Comparison of ENCODE assay signal across 23 cellular contexts in the genomic region with DNA sequence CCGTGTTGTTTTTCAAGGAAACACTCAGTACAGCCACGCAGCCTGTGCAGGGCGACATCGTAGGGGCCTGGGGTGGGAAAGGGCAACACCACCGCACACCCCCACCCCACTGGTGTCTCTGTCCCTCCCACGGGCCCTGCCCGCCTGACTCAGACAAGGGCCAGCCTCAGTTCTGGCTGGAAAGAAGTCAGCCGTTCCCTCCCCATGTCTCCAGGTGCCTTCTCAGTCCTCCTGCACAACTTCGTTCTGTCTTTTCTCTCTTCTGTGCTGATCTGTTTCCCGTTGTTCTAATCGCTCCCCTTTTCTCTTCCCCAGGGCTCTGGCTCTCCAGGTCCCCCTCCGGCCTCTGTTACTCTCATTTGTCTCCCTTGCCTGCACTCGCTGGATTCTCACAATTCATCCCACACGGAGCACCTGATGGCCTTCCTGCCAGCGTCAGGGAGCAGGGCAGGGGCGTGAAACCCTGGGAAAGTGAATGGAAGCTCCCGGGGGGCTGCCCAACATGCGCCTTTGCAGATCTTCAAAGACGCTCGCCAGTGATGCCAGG.
DNase-seq lines count a peak whose midpoint lies in the region; ATAC-seq and TF ChIP-seq lines count a peak whose summit lies in the region.
"Had no signal": no experiment of that assay in that cellular context is flagged by ENCODE, and none has a peak within 500 bp of the region (broad histone marks: within the 10 kb centered on the region; RNA-seq: fewer than 3 reads in every experiment).

No MANE protein-coding gene starts in this region.

- no peaks in the 10 kb centered on the region for H3K9me2 ChIP-seq in GM23338 (ENCODE audit: insufficient read depth)

- H3K4me1 Mint-ChIP-seq in GM23338, result peaks cover 7% of the 10 kb centered on the region; the same call in 2 of the 3 replicates
- H3K4me1 Mint-ChIP-seq in activated CD8-positive, alpha-beta memory T cell treated with anti-CD3 and anti-CD28 coated beads, Interleukin-2, amount 10 ng/mL, durations not matched to agents 7 days and 5 days, result peaks cover 5% of the 10 kb centered on the region
- H3K4me1 Mint-ChIP-seq: stimulated activated memory B cell treated with anti-CD40 and anti-IgM and Interleukin-4, amounts not matched to agents 10 μg/mL and 1 μg/mL and 100 μg/mL, for 72 hours had no signal

- H3F3A ChIP-seq in GM23338 (replicated peaks; ENCODE audit: low read depth), result no peaks in the 10 kb centered on the region

- no peak overlapping the region for H3K9ac ChIP-seq in mesendoderm (ENCODE audit: low read length)

- H3K4me3 ChIP-seq in GM23338 (no peak overlapping the region), mesendoderm (ENCODE audit: low read length) (no peak overlapping the region)
- H3K4me3 ChIP-seq: adrenal gland, esophagus squamous epithelium, mucosa of descending colon, psoas muscle had no signal

- ATAC-seq in GM23338, result peak; percentile 57
- no peak for ATAC-seq in activated CD8-positive, alpha-beta memory T cell treated with anti-CD3 and anti-CD28 coated beads, Interleukin-2, amount 10 ng/mL, durations not matched to agents 7 days and 5 days
- ATAC-seq: mucosa of descending colon; psoas muscle; stimulated activated memory B cell treated with anti-CD40 and anti-IgM and Interleukin-4, amounts not matched to agents 10 μg/mL and 1 μg/mL and 100 μg/mL, for 72 hours had no signal

- no peaks in the 10 kb centered on the region for H3K36me3 Mint-ChIP-seq in GM23338 (ENCODE audit: low read depth)
- no peaks in the 10 kb centered on the region for H3K36me3 Mint-ChIP-seq in activated CD8-positive, alpha-beta memory T cell treated with anti-CD3 and anti-CD28 coated beads, Interleukin-2, amount 10 ng/mL, durations not matched to agents 7 days and 5 days
- H3K36me3 Mint-ChIP-seq: CD4-positive, alpha-beta memory T cell; stimulated activated memory B cell treated with anti-CD40 and anti-IgM and Interleukin-4, amounts not matched to agents 10 μg/mL and 1 μg/mL and 100 μg/mL, for 72 hours had no signal

- no peak overlapping the region for H3K27ac Mint-ChIP-seq in GM23338
- H3K27ac Mint-ChIP-seq in activated CD8-positive, alpha-beta memory T cell treated with anti-CD3 and anti-CD28 coated beads, Interleukin-2, amount 10 ng/mL, durations not matched to agents 7 days and 5 days, result no peak overlapping the region
- H3K27ac Mint-ChIP-seq: activated CD4-positive, alpha-beta T cell treated with anti-CD3 and anti-CD28 coated beads, Interleukin-2, amount 10 ng/mL, durations not matched to agents 7 days and 5 days; stimulated activated memory B cell treated with anti-CD40 and anti-IgM and Interleukin-4, amounts not matched to agents 10 μg/mL and 1 μg/mL and 100 μg/mL, for 72 hours had no signal

- H3K79me2 ChIP-seq in GM23338 (replicated peaks; ENCODE audit: insufficient read depth) (no peaks in the 10 kb centered on the region), mesendoderm (ENCODE audit: control insufficient read depth, insufficient read depth, low read length) (no peaks in the 10 kb centered on the region)

- DNase-seq in GM23338 (ENCODE audit: low spot score) (no peak), mesendoderm (no peak)
- DNase-seq in activated CD8-positive, alpha-beta memory T cell treated with anti-CD3 and anti-CD28 coated beads, Interleukin-2, amount 10 ng/mL, durations not matched to agents 7 days and 5 days, result peak; percentile 30
- DNase-seq in stimulated activated CD8-positive, alpha-beta memory T cell treated with anti-CD3 and anti-CD28 coated beads, Interleukin-4, amount 100 ng/mL, for 48 hours, result peak; percentile 13
- DNase-seq in stimulated activated CD4-positive, alpha-beta T cell treated with anti-CD3 and anti-CD28 coated beads, Interleukin-4, amount 100 ng/mL, for 4 hours, result no peak
- no peak for DNase-seq in stimulated activated CD4-positive, alpha-beta T cell treated with anti-CD3 and anti-CD28 coated beads, Interleukin-12 subunit alpha, Interleukin-12 subunit beta, amount 100 ng/mL, for 4 hours
- DNase-seq in stimulated activated CD4-positive, alpha-beta T cell treated with anti-CD3 and anti-CD28 coated beads, Interleukin-2, amount 100 ng/mL, for 48 hours, result no peak
- DNase-seq: activated CD4-positive, alpha-beta T cell treated with anti-CD3 and anti-CD28 coated beads, Interleukin-2, amount 10 ng/mL, durations not matched to agents 7 days and 5 days; brain microvascular endothelial cell; CD4-positive, alpha-beta memory T cell; DMS 273 treated with DMSO at 0.1 percent for 48 hours; esophagus squamous epithelium; hippocampal formation; mucosa of descending colon; NCI-H1048; NCI-H187; NCI-H2227 treated with DMSO at 0.1 percent for 48 hours; NCI-H748 treated with DMSO at 0.1 percent for 48 hours; psoas muscle; stimulated activated CD4-positive, alpha-beta T cell treated with anti-CD3 and anti-CD28 coated beads, Interleukin-2, amount 100 ng/mL, for 24 hours; T-helper 2 cell had no signal

- H3K79me1 ChIP-seq in mesendoderm (ENCODE audit: low read length), result no peaks in the 10 kb centered on the region

- no peaks in the 10 kb centered on the region for H3K27me3 ChIP-seq in GM23338 (ENCODE audit: insufficient read depth)
- H3K27me3 ChIP-seq in mesendoderm (ENCODE audit: insufficient read depth, low read length, poor library complexity), result no peaks in the 10 kb centered on the region
- H3K27me3 ChIP-seq: adrenal gland, brain microvascular endothelial cell, esophagus squamous epithelium had no signal

- no peaks in the 10 kb centered on the region for H3K4me1 ChIP-seq in GM23338 (ENCODE audit: insufficient read depth)
- no peaks in the 10 kb centered on the region for H3K4me1 ChIP-seq in mesendoderm (ENCODE audit: control insufficient read depth, low read depth, low read length)
- H3K4me1 ChIP-seq: adrenal gland, psoas muscle had no signal

- no peak overlapping the region for H2BK5ac ChIP-seq in mesendoderm (ENCODE audit: low read length)

- H3K27ac ChIP-seq in GM23338 (ENCODE audit: low read depth) (no peak overlapping the region), mesendoderm (ENCODE audit: low read depth, low read length) (no peak overlapping the region)
- H3K27ac ChIP-seq: adrenal gland, brain microvascular endothelial cell, esophagus squamous epithelium, psoas muscle had no signal

- H3K18ac ChIP-seq in mesendoderm (ENCODE audit: low read length), result no peak overlapping the region

- H4K5ac ChIP-seq in mesendoderm (ENCODE audit: low read length), result no peak overlapping the region

- H3K4me3 Mint-ChIP-seq in GM23338, result no peak overlapping the region
- H3K4me3 Mint-ChIP-seq in activated CD8-positive, alpha-beta memory T cell treated with anti-CD3 and anti-CD28 coated beads, Interleukin-2, amount 10 ng/mL, durations not matched to agents 7 days and 5 days, result no peak overlapping the region
- H3K4me3 Mint-ChIP-seq: activated CD4-positive, alpha-beta T cell treated with anti-CD3 and anti-CD28 coated beads, Interleukin-2, amount 10 ng/mL, durations not matched to agents 7 days and 5 days; CD4-positive, alpha-beta memory T cell; stimulated activated memory B cell treated with anti-CD40 and anti-IgM and Interleukin-4, amounts not matched to agents 10 μg/mL and 1 μg/mL and 100 μg/mL, for 72 hours had no signal

- H3K36me3 ChIP-seq in GM23338 (ENCODE audit: insufficient read depth), result no peaks in the 10 kb centered on the region
- no peaks in the 10 kb centered on the region for H3K36me3 ChIP-seq in mesendoderm (ENCODE audit: control insufficient read depth, insufficient read depth, low read length)
- H3K36me3 ChIP-seq: adrenal gland, brain microvascular endothelial cell, esophagus squamous epithelium had no signal

- H4K20me1 ChIP-seq in GM23338 (replicated peaks; ENCODE audit: insufficient read depth), result no peaks in the 10 kb centered on the region

- peaks cover under 1% of the 10 kb centered on the region; the same call in 2 of the 3 replicates for H3K9me3 Mint-ChIP-seq in GM23338
- no peaks in the 10 kb centered on the region for H3K9me3 Mint-ChIP-seq in activated CD8-positive, alpha-beta memory T cell treated with anti-CD3 and anti-CD28 coated beads, Interleukin-2, amount 10 ng/mL, durations not matched to agents 7 days and 5 days (ENCODE audit: low read depth)
- H3K9me3 Mint-ChIP-seq: activated CD4-positive, alpha-beta T cell treated with anti-CD3 and anti-CD28 coated beads, Interleukin-2, amount 10 ng/mL, durations not matched to agents 7 days and 5 days; stimulated activated memory B cell treated with anti-CD40 and anti-IgM and Interleukin-4, amounts not matched to agents 10 μg/mL and 1 μg/mL and 100 μg/mL, for 72 hours had no signal

- H3K56ac ChIP-seq in mesendoderm (ENCODE audit: low read length), result peak overlapping the region; percentile 25

- H3K4me2 ChIP-seq in GM23338, result no peak overlapping the region
- no peak overlapping the region for H3K4me2 ChIP-seq in mesendoderm (ENCODE audit: low read length)

- H2AFZ ChIP-seq in GM23338, result no peak overlapping the region

- CTCF ChIA-PET in activated CD8-positive, alpha-beta memory T cell treated with anti-CD3 and anti-CD28 coated beads, Interleukin-2, amount 10 ng/mL, durations not matched to agents 7 days and 5 days (lab: Charles Lee), result no interaction called here

- peaks cover 11% of the 10 kb centered on the region for H3K27me3 Mint-ChIP-seq in GM23338 (ENCODE audit: insufficient read depth, low read depth, poor library complexity)
- H3K27me3 Mint-ChIP-seq in activated CD8-positive, alpha-beta memory T cell treated with anti-CD3 and anti-CD28 coated beads, Interleukin-2, amount 10 ng/mL, durations not matched to agents 7 days and 5 days, result peaks cover 2% of the 10 kb centered on the region
- H3K27me3 Mint-ChIP-seq: activated CD4-positive, alpha-beta T cell treated with anti-CD3 and anti-CD28 coated beads, Interleukin-2, amount 10 ng/mL, durations not matched to agents 7 days and 5 days had no signal

- no peak overlapping the region for H2BK120ac ChIP-seq in mesendoderm (ENCODE audit: low read depth, low read length)

- no peak overlapping the region for H2AK5ac ChIP-seq in mesendoderm (ENCODE audit: low read length)

- H3K23ac ChIP-seq in mesendoderm (ENCODE audit: low read length), result no peak overlapping the region

- no peak overlapping the region for H4K8ac ChIP-seq in mesendoderm (ENCODE audit: low read depth, low read length)

- H3K4ac ChIP-seq in mesendoderm (ENCODE audit: low read depth, low read length), result no peak overlapping the region

- no peak overlapping the region for H2BK15ac ChIP-seq in mesendoderm (replicated peaks; ENCODE audit: low read depth)

- TF ChIP-seq CTCF in GM23338 (conservative IDR thresholded peaks at IDR 0.05; ENCODE audit: low read depth in 2 of 2), result no peak

- WGBS in mesendoderm (ENCODE audit: extremely low coverage, insufficient coverage, low lambda C conversion rate), result no CpG with 5 or more reads among the region's 20 CpGs

Comparison
In these comparisons a context has a peak if more than half of its experiments do, and no peak if none do; other contexts are left out.
1. DNase-seq: peak in activated CD8-positive, alpha-beta memory T cell treated with anti-CD3 and anti-CD28 coated beads, Interleukin-2, amount 10 ng/mL, durations not matched to agents 7 days and 5 days (single experiment) and stimulated activated CD8-positive, alpha-beta memory T cell treated with anti-CD3 and anti-CD28 coated beads, Interleukin-4, amount 100 ng/mL, for 48 hours (single experiment); none in GM23338 (single experiment), mesendoderm (single experiment), stimulated activated CD4-positive, alpha-beta T cell treated with anti-CD3 and anti-CD28 coated beads, Interleukin-4, amount 100 ng/mL, for 4 hours (0 of 2), stimulated activated CD4-positive, alpha-beta T cell treated with anti-CD3 and anti-CD28 coated beads, Interleukin-12 subunit alpha, Interleukin-12 subunit beta, amount 100 ng/mL, for 4 hours (single experiment) and stimulated activated CD4-positive, alpha-beta T cell treated with anti-CD3 and anti-CD28 coated beads, Interleukin-2, amount 100 ng/mL, for 48 hours (0 of 2).